Comparison of ENCODE assay signal across 9 cellular contexts in genomic region chr22:35538801-35539321, GRCh38. TPM values are rescaled to one million over a fixed set of nuclear protein-coding genes. Genes with fewer than 3 reads are reported as not detected.
DNase-seq lines count a peak whose midpoint lies in the region; ATAC-seq and TF ChIP-seq lines count a peak whose summit lies in the region.
"Had no signal": no experiment of that assay in that cellular context is flagged by ENCODE, and none has a peak within 500 bp of the region (broad histone marks: within the 10 kb centered on the region; RNA-seq: fewer than 3 reads in every experiment).

No MANE protein-coding gene starts in this region.

- TF ChIP-seq POLR2A in IMR-90 (IDR thresholded peaks at IDR 0.05; ENCODE audit: low read depth, low read length) = no peak
- TF ChIP-seq POLR2A in uterus (IDR thresholded peaks at IDR 0.05) = no peak

- no peaks in the 10 kb centered on the region for H3K9me3 ChIP-seq in CD4-positive, alpha-beta memory T cell (ENCODE audit: control insufficient read depth in 1 of 2, low read length in 2 of 2)
- no peaks in the 10 kb centered on the region for H3K9me3 ChIP-seq in IMR-90 (ENCODE audit: control insufficient read depth, insufficient read depth, low read length)
- H3K9me3 ChIP-seq in liver (ENCODE audit: control insufficient read depth in 4 of 4, low read length in 3 of 4) = no peaks in the 10 kb centered on the region
- H3K9me3 ChIP-seq in uterus = no peaks in the 10 kb centered on the region

- no peak overlapping the region for H3K14ac ChIP-seq in IMR-90 (replicated peaks; ENCODE audit: low read depth, low read length)

- H3K4me1 Mint-ChIP-seq in CD4-positive, alpha-beta memory T cell = peaks cover 5 to 17% (median 10%) of the 10 kb centered on the region in 4 donors

- H2AK5ac ChIP-seq in IMR-90 (ENCODE audit: low read depth, low read length) = peak overlapping the region; percentile 94

- no peaks in the 10 kb centered on the region; a peak in 1 of 4 replicates for H3K79me1 ChIP-seq in IMR-90 (ENCODE audit: low read depth in 1 of 2, low read length in 2 of 2)

- TF ChIP-seq CTCF in IMR-90 (conservative IDR thresholded peaks at IDR 0.05; ENCODE audit: low read depth, low read length) (peak; percentile 44), liver (IDR thresholded peaks at IDR 0.05; ENCODE audit: low read depth, low read length, missing input control) (peak; percentile 57), uterus (IDR thresholded peaks at IDR 0.05) (peak in 3 of 4 experiments; percentile 22 to 41 (median 25))

- no peak overlapping the region for H3K4me3 ChIP-seq in CD4-positive, alpha-beta memory T cell (ENCODE audit: low read length in 2 of 2)
- H3K4me3 ChIP-seq in IMR-90 (ENCODE audit: insufficient read depth, low read depth, low read length) (no peak overlapping the region), liver (ENCODE audit: low read depth in 1 of 3, low read length in 3 of 3) (no peak overlapping the region), uterus (no peak overlapping the region)

- H2AK9ac ChIP-seq in IMR-90 (replicated peaks; ENCODE audit: low read depth, low read length, poor library complexity) = no peak overlapping the region

- intact Hi-C loops in CD4-positive, alpha-beta memory T cell (cut with micrococcal nuclease) = no loop called here
- intact Hi-C loops in IMR-90 (cut with micrococcal nuclease) (no loop called here), uterus (cut with DNase I; ENCODE audit: low total_unique reads) (no loop called here)

- peak overlapping the region; percentile 2; the same call in 1 of the 2 replicates for H4K91ac ChIP-seq in IMR-90 (ENCODE audit: insufficient read depth, low read depth, low read length)

- no peak overlapping the region for H2BK5ac ChIP-seq in IMR-90 (ENCODE audit: low read depth, low read length, poor library complexity, severe bottlenecking)

- DNase-seq in CD4-positive, alpha-beta memory T cell = peak in 1 of 5 donors; percentile 22
- DNase-seq in IMR-90 = no peak
- DNase-seq in activated T-cell treated with anti-CD3 and anti-CD28 coated beads, Interleukin-2, amount 50 U/mL, for 48 hours = peak; percentile 63 to 65
- DNase-seq in uterus = no peak
- no peak for DNase-seq in GOT3 (lab: John Stamatoyannopoulos, UW)

- H4K5ac ChIP-seq in IMR-90 (ENCODE audit: low read depth, low read length) = peak overlapping the region; percentile 41; the same call in 1 of the 2 replicates

- H3K18ac ChIP-seq in IMR-90 (ENCODE audit: low read depth, low read length) = no peak overlapping the region

- no peak for ATAC-seq in IMR-90 (ENCODE audit: low read depth)
- ATAC-seq in HG03460 (IDR thresholded peaks at IDR 0.05; ENCODE audit: unreplicated experiment) = no peak
- no peak for ATAC-seq in HG02763 (IDR thresholded peaks at IDR 0.05; ENCODE audit: unreplicated experiment)
- ATAC-seq: stimulated activated naive CD8-positive, alpha-beta T cell treated with anti-CD3 and anti-CD28 coated beads, Interleukin-15, amount 100 ng/mL, for 72 hours had no signal

- H3K4ac ChIP-seq in IMR-90 (ENCODE audit: low read depth, low read length) = peak overlapping the region; percentile 7; the same call in 1 of the 2 replicates

- H3K36me3 ChIP-seq in CD4-positive, alpha-beta memory T cell (ENCODE audit: insufficient read depth, low read length) = no peaks in the 10 kb centered on the region
- H3K36me3 ChIP-seq in IMR-90 (ENCODE audit: control insufficient read depth, insufficient read depth, low read length) (no peaks in the 10 kb centered on the region), liver (ENCODE audit: control insufficient read depth in 4 of 4, insufficient read depth in 3 of 4, low read depth in 1 of 4, low read length in 3 of 4) (no peaks in the 10 kb centered on the region), uterus (no peaks in the 10 kb centered on the region)

- H3K27me3 Mint-ChIP-seq in CD4-positive, alpha-beta memory T cell = peaks cover 10 to 18% of the 10 kb centered on the region in 2 donors

- peaks cover 12% of the 10 kb centered on the region for H3K27me3 ChIP-seq in CD4-positive, alpha-beta memory T cell (ENCODE audit: insufficient read depth, low read length)
- H3K27me3 ChIP-seq in IMR-90 (ENCODE audit: control insufficient read depth, insufficient read depth, low read length) = no peaks in the 10 kb centered on the region
- peaks cover 0 to 2% (median 0%) of the 10 kb centered on the region in 4 donors for H3K27me3 ChIP-seq in liver (ENCODE audit: control insufficient read depth in 4 of 4, insufficient read depth in 4 of 4, low read length in 3 of 4)
- H3K27me3 ChIP-seq in uterus = no peaks in the 10 kb centered on the region

- CTCF ChIA-PET in CD4-positive, alpha-beta memory T cell (lab: Charles Lee; ENCODE audit: partially characterized antibody) = interaction anchor here (0.7 to 1.4 kb wide), 3 partner anchors 14 to 37 kb away, joined by 3 read pairs; no protein-coding TSS in a partner anchor
- CTCF ChIA-PET in IMR-90 (lab: Yijun Ruan, JAX) = interaction anchor here (0.6 to 1.2 kb wide), 2 partner anchors 10 to 108 kb away, joined by 3 read pairs; no protein-coding TSS in a partner anchor

- no peak overlapping the region for H2AFZ ChIP-seq in IMR-90 (replicated peaks; ENCODE audit: low read length, poor library complexity)

- H2BK20ac ChIP-seq in IMR-90 (ENCODE audit: low read depth, low read length) = peak overlapping the region; percentile 40; the same call in 1 of the 2 replicates

- peak overlapping the region in 1 of 7 donors; percentile 62 for H3K27ac Mint-ChIP-seq in CD4-positive, alpha-beta memory T cell

- H3K9me3 Mint-ChIP-seq in CD4-positive, alpha-beta memory T cell = no peaks in the 10 kb centered on the region
- H3K9me3 Mint-ChIP-seq: stimulated activated naive CD8-positive, alpha-beta T cell treated with anti-CD3 and anti-CD28 coated beads, Interleukin-15, amount 100 ng/mL, for 72 hours had no signal

- H4K20me1 ChIP-seq in IMR-90 (ENCODE audit: insufficient read depth, low read length) = 0 out of 2 replicates have a peak, but pooled peaks cover 5% of the 10 kb centered on the region

- H3K9ac ChIP-seq in IMR-90 (ENCODE audit: low read depth, low read length) = no peak overlapping the region
- no peak overlapping the region for H3K9ac ChIP-seq in liver (ENCODE audit: low read depth in 1 of 2, low read length in 2 of 2)

- no peak overlapping the region for H4K8ac ChIP-seq in IMR-90 (ENCODE audit: low read depth in 2 of 2, low read length in 2 of 2)

- in situ Hi-C loops in IMR-90 (cut with MboI; ENCODE audit: low sequenced_read_pairs) = no loop called here

- H3K4me1 ChIP-seq in CD4-positive, alpha-beta memory T cell (ENCODE audit: insufficient read depth, low read length) = peaks cover 12% of the 10 kb centered on the region
- H3K4me1 ChIP-seq in IMR-90 (ENCODE audit: control insufficient read depth, insufficient read depth, low read length) = peaks cover 20% of the 10 kb centered on the region
- peaks cover 11 to 22% (median 18%) of the 10 kb centered on the region in 4 donors for H3K4me1 ChIP-seq in liver (ENCODE audit: control insufficient read depth in 4 of 4, insufficient read depth in 4 of 4, low read length in 3 of 4)
- peaks cover 0 to 8% of the 10 kb centered on the region in 2 donors for H3K4me1 ChIP-seq in uterus

- dilution Hi-C loops in IMR-90 (cut with HindIII; ENCODE audit: low sequenced_read_pairs, unreplicated experiment) = no loop called here

- WGBS in IMR-90 (ENCODE audit: extremely low coverage in 2 of 2, insufficient read length in 1 of 2), 2 experiments = 92% methylated on average over 2 of the region's 5 CpGs; no CpG with 5 or more reads in 1 of the 2 experiments
- 68% methylated on average over 5 of the region's 5 CpGs for WGBS in liver

- H3K4me3 Mint-ChIP-seq in CD4-positive, alpha-beta memory T cell = peak overlapping the region in 5 of 8 donors; percentile 29 to 67 (median 47)

- TF ChIP-seq RAD21 in IMR-90 (IDR thresholded peaks at IDR 0.05; ENCODE audit: low read length) (no peak), liver (IDR thresholded peaks at IDR 0.05) (peak in 1 of 2 donors; percentile 41)

- POLR2A ChIA-PET in CD4-positive, alpha-beta memory T cell (lab: Charles Lee; ENCODE audit: partially characterized antibody) = no interaction called here
- POLR2A ChIA-PET in IMR-90 (lab: Charles Lee; ENCODE audit: unreplicated experiment) = no interaction called here

- no peak overlapping the region for H3K56ac ChIP-seq in IMR-90 (ENCODE audit: extremely low read depth, insufficient read depth, low read length)

- H3K36me3 Mint-ChIP-seq in CD4-positive, alpha-beta memory T cell = no peaks in the 10 kb centered on the region

- H2BK15ac ChIP-seq in IMR-90 (ENCODE audit: low read depth, low read length) = peak overlapping the region; percentile 85; the same call in 1 of the 3 replicates

- peak overlapping the region; percentile 68 for H2BK120ac ChIP-seq in IMR-90 (ENCODE audit: low read depth, low read length)

- BruUV-seq in IMR-90 (replicated peaks; lab: Mats Ljungman, UMichigan) = no TSS peak

- peaks cover 15% of the 10 kb centered on the region for H3K9me1 ChIP-seq in IMR-90 (ENCODE audit: insufficient read depth, low read length)

- H3K27ac ChIP-seq in CD4-positive, alpha-beta memory T cell (ENCODE audit: low read depth, low read length) = no peak overlapping the region
- H3K27ac ChIP-seq in IMR-90 (ENCODE audit: insufficient read depth, low read length) (no peak overlapping the region), liver (ENCODE audit: low read depth in 1 of 2, low read length in 2 of 2) (no peak overlapping the region), uterus (peak overlapping the region in 1 of 2 donors; percentile 82)

- no peak overlapping the region for H3K23ac ChIP-seq in IMR-90 (ENCODE audit: low read depth, low read length)

- no peak overlapping the region for H3K4me2 ChIP-seq in IMR-90 (ENCODE audit: low read depth, low read length)

TF ChIP-seq in IMR-90, 13 proteins besides CTCF, POLR2A, EP300 and RAD21:
- TF ChIP-seq FOS (IDR thresholded peaks at IDR 0.05; ENCODE audit: low read depth, low read length) (no peak), SMC3 (IDR thresholded peaks at IDR 0.05; ENCODE audit: low read depth, low read length) (peak; percentile 37), RFX5 (IDR thresholded peaks at IDR 0.05; ENCODE audit: low read depth, low read length) (no peak)
TF ChIP-seq in IMR-90: peak in this region for 1.

TF ChIP-seq in liver, 16 proteins besides CTCF, POLR2A, EP300 and RAD21:
- peak; percentile 54 to 63 for TF ChIP-seq HNF4A (conservative IDR thresholded peaks at IDR 0.05)
- peak; percentile 36 to 57 for TF ChIP-seq RXRA (IDR thresholded peaks at IDR 0.05)
- TF ChIP-seq HNF4G (IDR thresholded peaks at IDR 0.05) = no peak
- TF ChIP-seq SP1 (IDR thresholded peaks at IDR 0.05) = peak; percentile 9
- TF ChIP-seq JUND (IDR thresholded peaks at IDR 0.05) = no peak

RNA-seq across cellular contexts. Expression of gene RASD2, which starts 1.8 kb away (rescaled TPM):
- total RNA-seq in CD4-positive, alpha-beta memory T cell = not detected
- polyA plus RNA-seq in CD4-positive, alpha-beta memory T cell = under 1 TPM in 1 of 2 donors, not detected in 1; 0.13 TPM
- under 0.01 TPM in 2 replicates for total RNA-seq in IMR-90 (2012; rRNA removed)
- 0.32 and 0.36 TPM in 2 replicates for polyA plus RNA-seq in IMR-90 (2012; rRNA removed)
- 0.21 and 0.26 TPM in 2 replicates for polyA plus RNA-seq in IMR-90 (2012; cell fraction: cytosol; rRNA removed)
- 0.42 and 0.53 TPM in 2 replicates for polyA plus RNA-seq in IMR-90 (2012; cell fraction: nucleus; rRNA removed; ENCODE audit: low replicate concordance)
- total RNA-seq in liver = under 1 TPM in 1 of 2 donors, not detected in 1; under 0.01 TPM
- polyA plus RNA-seq in liver = under 1 TPM in 1 of 2 donors, not detected in 1; 0.05 TPM
- 10 to 100 TPM in 1 of 4 donors, 1 to 10 TPM in 1, not detected in 2; 4.9 to 10.7 TPM for total RNA-seq in uterus

Comparison
In these comparisons a context has a peak if more than half of its experiments do, and no peak if none do; other contexts are left out.
1. DNase-seq: peak in activated T-cell treated with anti-CD3 and anti-CD28 coated beads, Interleukin-2, amount 50 U/mL, for 48 hours (2 of 2); none in IMR-90 (single experiment), uterus (0 of 2) and GOT3 (single experiment).
2. Peak in every context shown above with its lines, with median percentiles within 50 percentile points of each other: CTCF ChIP-seq.